Comparison of ENCODE assay signal across 1 cellular context in the genomic region with DNA sequence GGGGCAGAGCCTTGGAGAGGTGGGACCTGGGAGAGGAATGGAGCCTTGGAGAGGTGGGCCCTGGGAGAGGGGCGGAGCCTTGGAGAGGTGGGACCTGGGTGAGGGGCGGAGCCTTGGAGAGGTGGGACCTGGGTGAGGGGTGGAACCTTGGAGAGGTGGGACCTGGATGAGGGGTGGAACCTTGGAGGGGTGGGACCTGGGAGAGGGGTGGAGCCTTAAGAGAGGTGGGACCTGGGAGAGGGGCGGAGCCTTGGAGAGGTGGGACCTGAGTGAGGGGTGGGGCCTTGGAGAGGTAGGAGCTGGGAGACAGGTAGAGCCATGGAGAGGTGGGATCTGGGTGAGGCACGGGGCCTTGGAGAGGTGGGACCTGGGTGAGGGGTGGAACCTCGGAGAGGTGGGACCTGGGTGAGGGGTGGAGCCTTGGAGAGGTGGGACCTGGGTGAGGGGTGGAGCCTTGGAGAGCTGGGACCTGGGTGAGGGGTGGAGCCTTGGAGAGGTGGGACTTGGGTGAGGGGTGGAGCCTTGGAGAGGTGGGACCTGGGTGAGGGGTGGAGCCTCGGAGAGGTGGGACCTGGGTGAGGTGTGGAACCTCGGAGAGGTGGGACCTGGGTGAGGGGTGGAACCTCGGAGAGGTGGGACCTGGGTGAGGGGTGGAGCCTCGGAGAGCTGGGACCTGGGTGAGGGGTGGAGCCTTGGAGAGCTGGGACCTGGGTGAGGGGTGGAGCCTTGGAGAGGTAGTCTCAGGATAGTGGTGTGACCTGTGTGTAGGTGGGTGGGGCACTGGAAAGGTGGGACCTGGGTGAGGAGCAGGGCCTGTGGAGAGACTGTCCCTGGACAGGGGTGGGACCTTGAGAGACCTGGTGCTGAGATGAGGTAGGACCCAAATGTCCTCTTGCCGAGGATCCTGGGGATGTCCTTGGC.
TF ChIP-seq lines count a peak whose summit lies in the region.

No MANE protein-coding gene starts in this region.

TF ChIP-seq in HepG2, 621 proteins besides CTCF, POLR2A, EP300 and RAD21:
- peak; percentile 6 for TF ChIP-seq HNRNPH1 (optimal IDR thresholded peaks at IDR 0.05; ENCODE audit: low read depth, low read length)
